In the genomic region with DNA sequence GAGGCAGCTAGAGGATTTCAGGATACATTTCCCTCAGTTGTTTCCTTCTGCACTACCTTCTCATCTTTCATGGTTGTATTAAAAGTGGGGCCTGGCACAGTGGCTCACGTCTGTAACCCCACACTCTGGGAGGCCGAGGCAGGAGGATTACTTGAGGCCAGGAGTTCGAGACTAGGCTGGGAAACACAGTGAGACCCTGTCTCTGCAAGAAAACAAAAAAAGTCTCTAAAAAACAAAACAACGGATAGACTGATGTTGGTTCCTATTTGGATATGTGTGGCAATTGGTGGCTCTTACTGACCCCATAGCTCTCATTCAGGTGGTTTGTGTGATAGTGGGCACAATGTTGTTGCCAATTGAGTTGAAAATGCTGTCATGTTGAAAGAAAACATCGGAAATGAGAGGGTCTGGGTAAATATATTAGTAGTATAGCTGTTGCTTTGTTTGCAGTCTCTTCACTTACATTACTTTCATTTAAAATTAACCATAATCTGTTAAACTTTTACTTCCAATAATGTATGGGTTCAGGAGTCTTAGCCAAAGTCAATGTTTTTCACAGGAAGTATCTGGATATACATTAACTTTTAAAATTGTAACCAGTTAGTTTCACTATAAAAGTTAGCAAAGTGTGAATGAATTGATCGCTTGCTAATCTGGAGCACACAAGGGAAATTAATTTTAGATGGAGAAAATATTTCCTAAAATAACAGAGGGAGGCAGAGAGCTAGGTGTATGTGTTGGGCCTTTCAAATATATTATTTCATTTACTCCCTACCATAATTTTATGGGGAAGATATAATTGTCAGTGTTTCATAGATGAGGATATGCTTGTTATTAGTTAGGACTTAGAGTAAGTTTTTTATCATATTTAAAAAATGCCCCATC, we compare ENCODE assay signal across 1 cellular context.
TF ChIP-seq lines count a peak whose summit lies in the region.

No MANE protein-coding gene starts in this region.

TF ChIP-seq in HepG2, 621 proteins besides CTCF, POLR2A, EP300 and RAD21 (continued from another document and continues in another):
- TF ChIP-seq GMEB1 (CRISPR knock-in tag; IDR thresholded peaks at IDR 0.05; ENCODE audit: borderline replicate concordance) (0 out of 2 replicates have a peak, but pooled peaks have one; percentile 8), ELK4 (CRISPR knock-in tag; IDR thresholded peaks at IDR 0.05; ENCODE audit: borderline replicate concordance) (no peak), ZBTB3 (CRISPR knock-in tag; IDR thresholded peaks at IDR 0.05; ENCODE audit: borderline replicate concordance, low read depth) (no peak; the same call in 1 of the 2 replicates), SIN3B (IDR thresholded peaks at IDR 0.05; ENCODE audit: low read length) (no peak), ZC3H13 (CRISPR knock-in tag; IDR thresholded peaks at IDR 0.05) (no peak), ZBTB33 (CRISPR knock-in tag; IDR thresholded peaks at IDR 0.05) (no peak; the same call in 1 of the 2 replicates), ZNF232 (CRISPR knock-in tag; IDR thresholded peaks at IDR 0.05; ENCODE audit: borderline replicate concordance) (no peak), ZMYM2 (CRISPR knock-in tag; IDR thresholded peaks at IDR 0.05) (peak; percentile 90), TGIF2 (CRISPR knock-in tag; IDR thresholded peaks at IDR 0.05) (peak; percentile 81; the same call in 1 of the 2 replicates), HHEX (CRISPR knock-in tag; IDR thresholded peaks at IDR 0.05) (peak; percentile 97), CREB1 (IDR thresholded peaks at IDR 0.05) (no peak), CREB1 (CRISPR knock-in tag; IDR thresholded peaks at IDR 0.05) (peak; percentile 83), MEF2D (CRISPR knock-in tag; IDR thresholded peaks at IDR 0.05) (peak; percentile 80; the same call in 1 of the 2 replicates), HNF1B (CRISPR knock-in tag; IDR thresholded peaks at IDR 0.05) (peak; percentile 86), ZNF3 (CRISPR knock-in tag; IDR thresholded peaks at IDR 0.05) (no peak), BRD4 (CRISPR knock-in tag; IDR thresholded peaks at IDR 0.05) (no peak), TOE1 (CRISPR knock-in tag; IDR thresholded peaks at IDR 0.05) (no peak), ZNF781 (CRISPR knock-in tag; IDR thresholded peaks at IDR 0.05; ENCODE audit: borderline replicate concordance, not compliant biosample characterization) (peak; percentile 69), EHMT2 (IDR thresholded peaks at IDR 0.05; ENCODE audit: borderline replicate concordance, low read depth, low read length) (no peak), RARA (CRISPR knock-in tag; IDR thresholded peaks at IDR 0.05) (peak; percentile 84), SALL1 (CRISPR knock-in tag; IDR thresholded peaks at IDR 0.05) (peak; percentile 78; the same call in 1 of the 2 replicates), ATAD3A (CRISPR knock-in tag; IDR thresholded peaks at IDR 0.05) (no peak), GABPB1 (CRISPR knock-in tag; IDR thresholded peaks at IDR 0.05) (no peak), FOXK1 (CRISPR knock-in tag; IDR thresholded peaks at IDR 0.05; ENCODE audit: borderline replicate concordance, low read depth) (peak; percentile 86; the same call in 1 of the 2 replicates), GATA4 (IDR thresholded peaks at IDR 0.05; ENCODE audit: borderline replicate concordance, low read depth) (peak; percentile 70; the same call in 1 of the 2 replicates), ZNF503 (CRISPR knock-in tag; IDR thresholded peaks at IDR 0.05) (peak; percentile 95), CREBL2 (CRISPR knock-in tag; IDR thresholded peaks at IDR 0.05; ENCODE audit: borderline replicate concordance) (no peak), SMAD1 (CRISPR knock-in tag; IDR thresholded peaks at IDR 0.05; ENCODE audit: borderline replicate concordance, low read depth) (no peak), KLF11 (CRISPR knock-in tag; IDR thresholded peaks at IDR 0.05) (peak; percentile 80; the same call in 1 of the 2 replicates), ZNF501 (CRISPR knock-in tag; IDR thresholded peaks at IDR 0.05) (0 out of 2 replicates have a peak, but pooled peaks have one; percentile 31), MYPOP (CRISPR knock-in tag; IDR thresholded peaks at IDR 0.05) (no peak), ZNF7 (CRISPR knock-in tag; IDR thresholded peaks at IDR 0.05) (no peak), ZNF441 (CRISPR knock-in tag; IDR thresholded peaks at IDR 0.05; ENCODE audit: borderline replicate concordance) (peak; percentile 65; the same call in 1 of the 2 replicates), RARG (CRISPR knock-in tag; IDR thresholded peaks at IDR 0.05; ENCODE audit: low read depth) (no peak), SETDB1 (CRISPR knock-in tag; IDR thresholded peaks at IDR 0.05; ENCODE audit: borderline replicate concordance) (no peak), NR3C1 (CRISPR knock-in tag; IDR thresholded peaks at IDR 0.05) (no peak), FOXO1 (CRISPR knock-in tag; IDR thresholded peaks at IDR 0.05) (peak; percentile 94), BATF2 (CRISPR knock-in tag; IDR thresholded peaks at IDR 0.05) (no peak), ZNF350 (CRISPR knock-in tag; IDR thresholded peaks at IDR 0.05; ENCODE audit: borderline replicate concordance, low read depth) (no peak; the same call in 1 of the 2 replicates), NR2F2 (IDR thresholded peaks at IDR 0.05; ENCODE audit: borderline replicate concordance, low read depth) (peak; percentile 94), ZNF768 (CRISPR knock-in tag; IDR thresholded peaks at IDR 0.05) (no peak), SRF (IDR thresholded peaks at IDR 0.05; ENCODE audit: low read depth, low read length) (no peak), SCMH1 (CRISPR knock-in tag; IDR thresholded peaks at IDR 0.05; ENCODE audit: borderline replicate concordance) (no peak), MIER2 (CRISPR knock-in tag; IDR thresholded peaks at IDR 0.05) (no peak), ZNF709 (CRISPR knock-in tag; IDR thresholded peaks at IDR 0.05) (no peak), ZNF660 (CRISPR knock-in tag; IDR thresholded peaks at IDR 0.05; ENCODE audit: borderline replicate concordance, low read depth) (no peak), ZFY (CRISPR knock-in tag; IDR thresholded peaks at IDR 0.05) (no peak), ZNF317 (CRISPR knock-in tag; IDR thresholded peaks at IDR 0.05) (no peak)
- TF ChIP-seq, protein P1, sequence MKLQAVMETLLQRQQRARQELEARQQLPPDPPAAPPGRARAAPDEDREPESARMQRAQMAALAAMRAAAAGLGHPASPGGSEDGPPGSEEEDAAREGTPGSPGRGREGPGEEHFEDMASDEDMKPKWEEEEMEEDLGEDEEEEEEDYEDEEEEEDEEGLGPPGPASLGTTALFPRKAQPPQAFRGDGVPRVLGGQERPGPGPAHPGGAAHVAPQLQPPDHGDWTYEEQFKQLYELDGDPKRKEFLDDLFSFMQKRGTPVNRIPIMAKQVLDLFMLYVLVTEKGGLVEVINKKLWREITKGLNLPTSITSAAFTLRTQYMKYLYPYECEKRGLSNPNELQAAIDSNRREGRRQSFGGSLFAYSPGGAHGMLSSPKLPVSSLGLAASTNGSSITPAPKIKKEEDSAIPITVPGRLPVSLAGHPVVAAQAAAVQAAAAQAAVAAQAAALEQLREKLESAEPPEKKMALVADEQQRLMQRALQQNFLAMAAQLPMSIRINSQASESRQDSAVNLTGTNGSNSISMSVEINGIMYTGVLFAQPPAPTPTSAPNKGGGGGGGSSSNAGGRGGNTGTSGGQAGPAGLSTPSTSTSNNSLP (IDR thresholded peaks at IDR 0.05; ENCODE audit: low read depth, low read length), result no peak
- TF ChIP-seq, protein P2, sequence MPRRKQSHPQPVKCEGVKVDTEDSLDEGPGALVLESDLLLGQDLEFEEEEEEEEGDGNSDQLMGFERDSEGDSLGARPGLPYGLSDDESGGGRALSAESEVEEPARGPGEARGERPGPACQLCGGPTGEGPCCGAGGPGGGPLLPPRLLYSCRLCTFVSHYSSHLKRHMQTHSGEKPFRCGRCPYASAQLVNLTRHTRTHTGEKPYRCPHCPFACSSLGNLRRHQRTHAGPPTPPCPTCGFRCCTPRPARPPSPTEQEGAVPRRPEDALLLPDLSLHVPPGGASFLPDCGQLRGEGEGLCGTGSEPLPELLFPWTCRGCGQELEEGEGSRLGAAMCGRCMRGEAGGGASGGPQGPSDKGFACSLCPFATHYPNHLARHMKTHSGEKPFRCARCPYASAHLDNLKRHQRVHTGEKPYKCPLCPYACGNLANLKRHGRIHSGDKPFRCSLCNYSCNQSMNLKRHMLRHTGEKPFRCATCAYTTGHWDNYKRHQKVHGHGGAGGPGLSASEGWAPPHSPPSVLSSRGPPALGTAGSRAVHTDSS (CRISPR knock-in tag; conservative IDR thresholded peaks at IDR 0.05), result no peak
